Comparison of ENCODE assay signal across 8 cellular contexts in the genomic region with DNA sequence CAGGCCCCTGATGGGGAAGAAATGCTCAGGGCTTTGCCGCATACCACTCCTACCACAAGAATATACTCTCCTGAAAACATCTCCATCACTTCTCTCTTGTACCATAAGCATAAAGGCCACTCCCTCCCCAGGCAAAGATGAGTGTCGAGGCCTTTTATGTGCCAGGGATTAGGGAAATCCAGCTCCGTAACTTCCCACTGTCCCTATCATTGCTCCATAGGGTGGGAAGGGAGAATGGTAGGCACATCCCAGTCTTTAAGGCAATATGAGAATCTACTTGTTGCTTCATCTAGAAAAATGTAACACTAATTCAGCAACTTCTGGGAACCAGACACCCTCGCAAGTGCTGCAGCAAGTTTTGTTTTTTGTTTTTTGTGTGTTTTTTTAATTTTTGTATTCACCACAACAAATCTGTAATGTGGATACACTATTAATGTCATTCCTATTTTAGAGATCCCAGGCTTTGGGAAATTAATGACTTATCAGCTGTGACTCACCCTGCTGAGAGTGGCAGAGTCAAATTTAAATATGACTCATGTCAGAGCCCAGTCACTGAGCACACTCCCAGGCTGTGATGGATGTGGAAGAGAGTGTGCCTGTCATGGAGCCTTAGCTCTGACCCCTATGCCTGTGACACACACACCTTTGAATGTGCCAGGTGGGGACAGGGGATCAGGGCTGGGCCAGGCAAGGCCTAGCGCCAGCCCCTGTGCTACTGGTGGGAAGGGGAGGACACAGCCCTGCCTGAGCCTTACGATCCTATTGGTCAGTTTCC. TPM values are rescaled to one million over a fixed set of nuclear protein-coding genes. Genes with fewer than 3 reads are reported as not detected.
A peak's percentile ranks its signal among the peaks of the same experiment; 100 is the strongest.
DNase-seq lines count a peak whose midpoint lies in the region; ATAC-seq, FAIRE-seq and TF ChIP-seq lines count a peak whose summit lies in the region.

No MANE protein-coding gene starts in this region.

- H3K36me3 Mint-ChIP-seq in activated naive CD4-positive, alpha-beta T cell treated with anti-CD3 and anti-CD28 coated beads, Interleukin-2, amount 50 U/mL, for 24 hours = peaks cover 20% of the 10 kb centered on the region
- peaks cover 11% of the 10 kb centered on the region for H3K36me3 Mint-ChIP-seq in activated naive CD4-positive, alpha-beta T cell treated with anti-CD3 and anti-CD28 coated beads, Interleukin-2, amount 10 ng/mL, durations not matched to agents 7 days and 5 days
- H3K36me3 Mint-ChIP-seq in activated naive CD8-positive, alpha-beta T cell treated with anti-CD3 and anti-CD28 coated beads for 36 hours = peaks cover 27% of the 10 kb centered on the region

- TF ChIP-seq CTCF in keratinocyte (optimal IDR thresholded peaks at IDR 0.05 in 1 of 3, IDR thresholded peaks at IDR 0.05 in 1 of 3, conservative IDR thresholded peaks at IDR 0.05 in 1 of 3; ENCODE audit: extremely low read depth in 1 of 3, insufficient read depth in 2 of 3, low read length in 3 of 3) (no peak), upper lobe of left lung (IDR thresholded peaks at IDR 0.05) (no peak)

- H3K4me1 ChIP-seq in keratinocyte (ENCODE audit: control insufficient read depth, extremely low read depth, insufficient read depth, low read length) (peaks cover 56% of the 10 kb centered on the region), upper lobe of left lung (peaks cover 23 to 40% (median 29%) of the 10 kb centered on the region in 4 donors)

- dilution Hi-C loops in keratinocyte (cut with MboI; ENCODE audit: extremely low pct_ligation_motif_present, low sequenced_read_pairs) = no loop called here

- H3K27ac ChIP-seq in keratinocyte (ENCODE audit: control insufficient read depth, insufficient read depth, low read length) (peak overlapping the region; percentile 47), upper lobe of left lung (peak overlapping the region in 2 of 4 donors; percentile 34 to 35)

- DNase-seq in activated naive CD4-positive, alpha-beta T cell treated with anti-CD3 and anti-CD28 coated beads, Interleukin-2, amount 10 ng/mL, durations not matched to agents 7 days and 5 days = no peak
- peak; percentile 37 for DNase-seq in activated naive CD8-positive, alpha-beta T cell treated with anti-CD3 and anti-CD28 coated beads for 36 hours
- DNase-seq in keratinocyte (ENCODE audit: low read depth, low spot score) (no peak), upper lobe of left lung (peak in 1 of 2 donors; percentile 53), GM12892 (ENCODE audit: insufficient read length) (no peak), inferior parietal cortex (ENCODE audit: extremely low spot score) (no peak)

- H3K9ac ChIP-seq in keratinocyte (ENCODE audit: control insufficient read depth, extremely low read depth, insufficient read depth, low read length) = peak overlapping the region; percentile 54

- TF ChIP-seq POLR2A in upper lobe of left lung (IDR thresholded peaks at IDR 0.05) = no peak
- no peak for TF ChIP-seq POLR2A in GM12892 (IDR thresholded peaks at IDR 0.05; ENCODE audit: low read depth, low read length)

- peaks cover 5% of the 10 kb centered on the region for H3K9me1 ChIP-seq in keratinocyte (ENCODE audit: control insufficient read depth, extremely low read depth, insufficient read depth, low read length)

- H3K27me3 ChIP-seq in keratinocyte (ENCODE audit: control insufficient read depth, extremely low read depth, insufficient read depth, low read length) (no peaks in the 10 kb centered on the region), upper lobe of left lung (no peaks in the 10 kb centered on the region)

- CTCF ChIA-PET in activated naive CD4-positive, alpha-beta T cell treated with anti-CD3 and anti-CD28 coated beads, Interleukin-2, amount 10 ng/mL, durations not matched to agents 7 days and 5 days (lab: Charles Lee) = no interaction called here

- H3K9me3 ChIP-seq in keratinocyte (ENCODE audit: control insufficient read depth, low read depth, low read length) (no peaks in the 10 kb centered on the region), upper lobe of left lung (no peaks in the 10 kb centered on the region)

- H3K36me3 ChIP-seq in keratinocyte (ENCODE audit: control insufficient read depth in 2 of 2, extremely low read depth in 1 of 2, insufficient read depth in 2 of 2, low read length in 2 of 2) (peaks cover 9 to 10% of the 10 kb centered on the region in 2 experiments), upper lobe of left lung (peaks cover 0 to 12% (median 6%) of the 10 kb centered on the region in 4 donors)

- peaks cover 76% of the 10 kb centered on the region for H3K79me2 ChIP-seq in keratinocyte (ENCODE audit: control insufficient read depth, insufficient read depth, low read length)

- 88 to 93% methylated on average over 5 to 6 of the region's 6 CpGs for WGBS in upper lobe of left lung, 2 donors

- peak overlapping the region; percentile 19 for H3K27ac Mint-ChIP-seq in activated naive CD4-positive, alpha-beta T cell treated with anti-CD3 and anti-CD28 coated beads, Interleukin-2, amount 50 U/mL, for 24 hours
- no peak overlapping the region for H3K27ac Mint-ChIP-seq in activated naive CD4-positive, alpha-beta T cell treated with anti-CD3 and anti-CD28 coated beads, Interleukin-2, amount 10 ng/mL, durations not matched to agents 7 days and 5 days
- H3K27ac Mint-ChIP-seq in activated naive CD8-positive, alpha-beta T cell treated with anti-CD3 and anti-CD28 coated beads for 36 hours = peak overlapping the region; percentile 39

- H3K4me3 Mint-ChIP-seq in activated naive CD4-positive, alpha-beta T cell treated with anti-CD3 and anti-CD28 coated beads, Interleukin-2, amount 50 U/mL, for 24 hours = peak overlapping the region; percentile 19
- H3K4me3 Mint-ChIP-seq in activated naive CD4-positive, alpha-beta T cell treated with anti-CD3 and anti-CD28 coated beads, Interleukin-2, amount 10 ng/mL, durations not matched to agents 7 days and 5 days = no peak overlapping the region
- no peak overlapping the region for H3K4me3 Mint-ChIP-seq in activated naive CD8-positive, alpha-beta T cell treated with anti-CD3 and anti-CD28 coated beads for 36 hours

- ATAC-seq in HG03432 (IDR thresholded peaks at IDR 0.05; ENCODE audit: unreplicated experiment) (peak; percentile 79), upper lobe of left lung (ENCODE audit: low FRiP score in 2 of 2) (peak; percentile 83 to 92)

- peaks cover 62% of the 10 kb centered on the region for H3K4me1 Mint-ChIP-seq in activated naive CD4-positive, alpha-beta T cell treated with anti-CD3 and anti-CD28 coated beads, Interleukin-2, amount 50 U/mL, for 24 hours
- peaks cover 42% of the 10 kb centered on the region for H3K4me1 Mint-ChIP-seq in activated naive CD4-positive, alpha-beta T cell treated with anti-CD3 and anti-CD28 coated beads, Interleukin-2, amount 10 ng/mL, durations not matched to agents 7 days and 5 days
- peaks cover 56% of the 10 kb centered on the region for H3K4me1 Mint-ChIP-seq in activated naive CD8-positive, alpha-beta T cell treated with anti-CD3 and anti-CD28 coated beads for 36 hours

- no peaks in the 10 kb centered on the region for H3K9me3 Mint-ChIP-seq in activated naive CD4-positive, alpha-beta T cell treated with anti-CD3 and anti-CD28 coated beads, Interleukin-2, amount 50 U/mL, for 24 hours
- H3K9me3 Mint-ChIP-seq in activated naive CD4-positive, alpha-beta T cell treated with anti-CD3 and anti-CD28 coated beads, Interleukin-2, amount 10 ng/mL, durations not matched to agents 7 days and 5 days = peaks cover 3% of the 10 kb centered on the region
- peaks cover 4% of the 10 kb centered on the region for H3K9me3 Mint-ChIP-seq in activated naive CD8-positive, alpha-beta T cell treated with anti-CD3 and anti-CD28 coated beads for 36 hours

- TF ChIP-seq EP300 in upper lobe of left lung (IDR thresholded peaks at IDR 0.05) = no peak

- H2AFZ ChIP-seq in keratinocyte (ENCODE audit: control insufficient read depth, low read length) = no peak overlapping the region

- peak overlapping the region; percentile 60 for H3K4me2 ChIP-seq in keratinocyte (ENCODE audit: control insufficient read depth, extremely low read depth, insufficient read depth, low read depth, low read length)

- no peaks in the 10 kb centered on the region for H3K27me3 Mint-ChIP-seq in activated naive CD4-positive, alpha-beta T cell treated with anti-CD3 and anti-CD28 coated beads, Interleukin-2, amount 50 U/mL, for 24 hours
- H3K27me3 Mint-ChIP-seq in activated naive CD4-positive, alpha-beta T cell treated with anti-CD3 and anti-CD28 coated beads, Interleukin-2, amount 10 ng/mL, durations not matched to agents 7 days and 5 days = no peaks in the 10 kb centered on the region
- no peaks in the 10 kb centered on the region for H3K27me3 Mint-ChIP-seq in activated naive CD8-positive, alpha-beta T cell treated with anti-CD3 and anti-CD28 coated beads for 36 hours

- FAIRE-seq in keratinocyte (lab: Jason Lieb, UNC) (peak; percentile 79), GM12892 (lab: Jason Lieb, UNC) (no peak)

- no peaks in the 10 kb centered on the region for H4K20me1 ChIP-seq in keratinocyte (ENCODE audit: control insufficient read depth, extremely low read depth, insufficient read depth, low read length)

- H3K4me3 ChIP-seq in keratinocyte (ENCODE audit: control insufficient read depth in 2 of 3, extremely low read depth in 1 of 3, insufficient read depth in 2 of 3, low read depth in 1 of 3, low read length in 3 of 3) (no peak overlapping the region), upper lobe of left lung (no peak overlapping the region)

RNA-seq across cellular contexts. Expression of gene PANX1, which starts 23.4 kb away (rescaled TPM):
- 10 to 100 TPM; 14.1 to 14.2 TPM for total RNA-seq in activated naive CD8-positive, alpha-beta T cell treated with anti-CD3 and anti-CD28 coated beads for 36 hours
- polyA plus RNA-seq in keratinocyte = 50.3 to 67.1 TPM (median 58.5 TPM) in 3 replicates
- 21.1 TPM for polyA plus RNA-seq in keratinocyte (2011; ENCODE audit: low read depth)
- polyA plus RNA-seq in keratinocyte (2011; cell fraction: cytosol; rRNA removed) = 32.5 and 51.0 TPM in 2 replicates
- 70.3 and 70.8 TPM in 2 replicates for polyA plus RNA-seq in keratinocyte (2011; cell fraction: nucleus; rRNA removed)
- 25.7 and 43.4 TPM in 2 replicates for polyA plus RNA-seq in keratinocyte (2012; ENCODE audit: low replicate concordance)
- polyA minus RNA-seq in keratinocyte = 40.7 to 138 TPM (median 115 TPM) in 3 replicates
- polyA minus RNA-seq in keratinocyte (2011; cell fraction: cytosol; rRNA and poly(A)+ RNA removed) = 71.6 TPM
- 117 and 181 TPM in 2 replicates for polyA minus RNA-seq in keratinocyte (2011; cell fraction: nucleus; rRNA and poly(A)+ RNA removed)
- total RNA-seq in upper lobe of left lung = 10 to 100 TPM in 5 of 6 donors, 1 to 10 TPM in 1; 7.3 to 32.2 (median 17.8) TPM
- polyA plus RNA-seq in GM12892 (2012; ENCODE audit: missing spikeins) = 9.6 TPM
